In the genomic region with DNA sequence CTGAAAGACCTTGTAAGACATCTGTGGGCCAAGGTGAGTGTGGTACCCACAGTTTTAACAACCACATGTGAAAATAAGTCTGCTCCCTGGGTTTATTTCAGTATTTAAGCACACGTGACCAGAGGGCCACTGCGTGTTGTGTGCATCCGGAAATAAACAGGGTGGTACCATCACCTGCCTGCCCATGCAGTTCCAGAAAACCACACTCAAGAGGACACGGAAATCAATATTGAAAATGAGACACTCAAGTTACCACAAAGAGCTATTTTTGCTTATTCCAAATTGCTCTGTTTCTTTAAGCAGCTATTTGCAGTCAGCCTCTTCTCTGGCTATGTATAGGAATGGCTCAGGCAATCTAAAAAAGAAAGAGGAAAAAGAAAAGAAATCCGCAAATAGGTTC, we compare ENCODE assay signal across 11 cellular contexts.
DNase-seq lines count a peak whose midpoint lies in the region; ATAC-seq and TF ChIP-seq lines count a peak whose summit lies in the region.
"Had no signal": no experiment of that assay in that cellular context is flagged by ENCODE, and none has a peak within 500 bp of the region (broad histone marks: within the 10 kb centered on the region; RNA-seq: fewer than 3 reads in every experiment).

No MANE protein-coding gene starts in this region.

- H3K4me1 ChIP-seq in mucosa of descending colon (ENCODE audit: low read depth): no peaks in the 10 kb centered on the region
- H3K4me1 ChIP-seq: A549 had no signal

- H3K9me3 ChIP-seq in mucosa of descending colon: no peaks in the 10 kb centered on the region
- H3K9me3 ChIP-seq: A549 had no signal

- DNase-seq in NCI-H146 (lab: John Stamatoyannopoulos, UW) (peak; percentile 26), NCI-H146 treated with DMSO at 0.1 percent for 48 hours (lab: John Stamatoyannopoulos, UW; ENCODE audit: unreplicated experiment) (no peak), mucosa of descending colon (no peak), A172 (ENCODE audit: low spot score) (no peak), KG1 (lab: John Stamatoyannopoulos, UW) (no peak)
- no peak for DNase-seq in activated CD8-positive, alpha-beta memory T cell treated with anti-CD3 and anti-CD28 coated beads, Interleukin-2, amount 50 U/mL, for 4 hours
- DNase-seq: activated T-cell treated with anti-CD3 and anti-CD28 coated beads, Interleukin-2, amount 50 U/mL, for 1 hour; HFFc6 had no signal

- H3K4me3 ChIP-seq in mucosa of descending colon: no peak overlapping the region
- H3K4me3 ChIP-seq: A549 had no signal

- ATAC-seq in GM21390 (IDR thresholded peaks at IDR 0.05; ENCODE audit: unreplicated experiment) (peak; percentile 93), HG03280 (IDR thresholded peaks at IDR 0.05; ENCODE audit: unreplicated experiment) (peak; percentile 65), mucosa of descending colon (peak; percentile 68)

- intact Hi-C loops in mucosa of descending colon (cut with DNase I, micrococcal nuclease): no loop called here

- H3K36me3 ChIP-seq in mucosa of descending colon (ENCODE audit: low read depth): no peaks in the 10 kb centered on the region

- no peak for TF ChIP-seq CTCF in mucosa of descending colon (IDR thresholded peaks at IDR 0.05)
